ENCODE assay signal across 17 cellular contexts in genomic region chr12:78406213-78406612, GRCh38.
DNase-seq lines count a peak whose midpoint lies in the region; ATAC-seq, FAIRE-seq and TF ChIP-seq lines count a peak whose summit lies in the region.
"Had no signal": no experiment of that assay in that cellular context is flagged by ENCODE, and none has a peak within 500 bp of the region (broad histone marks: within the 10 kb centered on the region; RNA-seq: fewer than 3 reads in every experiment).

No MANE protein-coding gene starts in this region.

- H3K4me1 ChIP-seq in OCI-LY7 (ENCODE audit: insufficient read depth, low read length, poor library complexity, severe bottlenecking) = peaks cover 29% of the 10 kb centered on the region
- peaks cover 2 to 18% (median 4%) of the 10 kb centered on the region in 4 experiments; a peak in 5 of 7 replicates for H3K4me1 ChIP-seq in H1 (replicated peaks in 1 of 4; ENCODE audit: control insufficient read depth in 3 of 4, insufficient read depth in 4 of 4, low read length in 3 of 4)
- H3K4me1 ChIP-seq: Peyer's patch had no signal

- no peak for TF ChIP-seq RAD21 in H1 (IDR thresholded peaks at IDR 0.05 in 1 of 2, conservative IDR thresholded peaks at IDR 0.05 in 1 of 2; ENCODE audit: low read depth in 2 of 2, low read length in 2 of 2)

- no peak overlapping the region for H3K23ac ChIP-seq in H1 (ENCODE audit: insufficient read length)

- no peak overlapping the region for H3K4me3 ChIP-seq in GM12865 (ENCODE audit: low read depth, low read length)
- peak overlapping the region; percentile 57 for H3K4me3 ChIP-seq in OCI-LY7 (ENCODE audit: low read depth, low read length, poor library complexity, severe bottlenecking)
- no peak overlapping the region for H3K4me3 ChIP-seq in H1 (ENCODE audit: extremely low read depth in 1 of 4, insufficient read depth in 2 of 4, low read depth in 3 of 4, low read length in 4 of 4)
- H3K4me3 ChIP-seq: K562, Peyer's patch had no signal

- no peaks in the 10 kb centered on the region for H3K9me3 ChIP-seq in OCI-LY7 (ENCODE audit: low read length)
- H3K9me3 ChIP-seq in H1 (ENCODE audit: insufficient read depth in 2 of 2, low read depth in 1 of 2, low read length in 1 of 2) = no peaks in the 10 kb centered on the region
- H3K9me3 ChIP-seq: Peyer's patch had no signal

- no peak for TF ChIP-seq POLR2A in H1 (IDR thresholded peaks at IDR 0.05; ENCODE audit: control extremely low read depth in 1 of 2, low read depth in 2 of 2, low read length in 2 of 2)

- H2BK12ac ChIP-seq in H1 (ENCODE audit: low read depth, low read length) = no peak overlapping the region

- no peak for TF ChIP-seq EP300 in H1 (IDR thresholded peaks at IDR 0.05; ENCODE audit: borderline replicate concordance in 1 of 2, low read depth in 2 of 2, low read length in 2 of 2)

- H2AFZ ChIP-seq in OCI-LY7 (ENCODE audit: low read length) = peak overlapping the region; percentile 98
- H2AFZ ChIP-seq in H1 (ENCODE audit: low read length) = no peak overlapping the region

- no peaks in the 10 kb centered on the region for H3K27me3 ChIP-seq in H1 (replicated peaks in 1 of 4; ENCODE audit: control insufficient read depth in 3 of 4, extremely low read depth in 1 of 4, insufficient read depth in 3 of 4, low read length in 3 of 4)
- H3K27me3 ChIP-seq: Peyer's patch had no signal

- H3K27ac Mint-ChIP-seq in activated T-cell treated with anti-CD3 and anti-CD28 coated beads, Interleukin-2, amount 50 U/mL, for 24 hours = no peak overlapping the region
- H3K27ac Mint-ChIP-seq: B cell; CD4-positive, alpha-beta T cell had no signal

- H3K9ac ChIP-seq in H1 (replicated peaks in 1 of 4; ENCODE audit: extremely low read depth in 1 of 4, low read depth in 3 of 4, low read length in 3 of 4) = no peak overlapping the region

- no peak overlapping the region for H2BK120ac ChIP-seq in H1 (replicated peaks; ENCODE audit: low read depth, low read length)

- peak overlapping the region; percentile 76 for H3K4me2 ChIP-seq in OCI-LY7 (ENCODE audit: low read length)
- no peak overlapping the region for H3K4me2 ChIP-seq in H1 (ENCODE audit: insufficient read depth in 1 of 2, low read depth in 2 of 2, low read length in 2 of 2)

- no peak overlapping the region for H2BK5ac ChIP-seq in H1 (ENCODE audit: low read depth, low read length)

- CTCF ChIA-PET in OCI-LY7 (lab: Charles Lee; ENCODE audit: unreplicated experiment) (interaction anchor here (1.2 kb wide), 1 partner anchor 15 kb away, joined by 6 read pairs; no protein-coding TSS in a partner anchor), H1 (lab: Charles Lee; ENCODE audit: partially characterized antibody) (interaction anchor here (0.6 to 1.8 kb wide), 4 partner anchors 10 to 520 kb away, joined by 3 to 6 read pairs (median 4); no protein-coding TSS in a partner anchor)

- H3K56ac ChIP-seq in H1 (replicated peaks; ENCODE audit: insufficient read length, low read depth, low read length) = no peak overlapping the region

- TF ChIP-seq CTCF in GM12865 (IDR thresholded peaks at IDR 0.05; ENCODE audit: insufficient read depth, low read depth, low read length, missing control alignments) (no peak), OCI-LY7 (conservative IDR thresholded peaks at IDR 0.05; ENCODE audit: low read length) (no peak), H1 (IDR thresholded peaks at IDR 0.05; ENCODE audit: control extremely low read depth in 1 of 3, insufficient read depth in 1 of 3, low read depth in 1 of 3, low read length in 3 of 3) (no peak)

- DNase-seq in GM12865 (ENCODE audit: low read depth) (peak; percentile 1), OCI-LY7 (ENCODE audit: low spot score) (no peak), H1 (ENCODE audit: low read depth in 1 of 2, low spot score in 2 of 2) (no peak), UCSD-AML1 (lab: John Stamatoyannopoulos, UW; ENCODE audit: unreplicated experiment) (no peak), head of caudate nucleus (no peak)
- no peak for DNase-seq in activated T-cell treated with anti-CD3 and anti-CD28 coated beads, Interleukin-2, amount 50 U/mL, for 24 hours
- DNase-seq in stimulated activated CD4-positive, alpha-beta T cell treated with anti-CD3 and anti-CD28 coated beads, Interleukin-2, amount 100 ng/mL, for 48 hours = no peak
- DNase-seq: Calu3; CD4-positive, alpha-beta T cell; GF-D8; Peyer's patch; Right ventricle myocardium superior had no signal

- H4K20me1 ChIP-seq in OCI-LY7 (ENCODE audit: insufficient read depth, low read length) (no peaks in the 10 kb centered on the region), H1 (replicated peaks in 1 of 2; ENCODE audit: control insufficient read depth in 1 of 2, insufficient read depth in 2 of 2, low read length in 2 of 2) (no peaks in the 10 kb centered on the region)

- H3K4me3 Mint-ChIP-seq in activated T-cell treated with anti-CD3 and anti-CD28 coated beads, Interleukin-2, amount 50 U/mL, for 24 hours = no peak overlapping the region
- H3K4me3 Mint-ChIP-seq: B cell; CD4-positive, alpha-beta T cell had no signal

- no peaks in the 10 kb centered on the region for H3K79me2 ChIP-seq in OCI-LY7 (ENCODE audit: insufficient read depth, low read depth, low read length)
- H3K79me2 ChIP-seq in H1 (ENCODE audit: control insufficient read depth in 1 of 2, insufficient read depth in 2 of 2, low read length in 2 of 2) = no peaks in the 10 kb centered on the region

- H3K27me3 Mint-ChIP-seq in activated T-cell treated with anti-CD3 and anti-CD28 coated beads, Interleukin-2, amount 50 U/mL, for 24 hours = no peaks in the 10 kb centered on the region
- H3K27me3 Mint-ChIP-seq: B cell; CD4-positive, alpha-beta T cell had no signal

- H3K18ac ChIP-seq in H1 (ENCODE audit: extremely low read depth, low read length) = no peak overlapping the region

- no TSS peak for BruUV-seq in OCI-LY7 (replicated peaks; lab: Mats Ljungman, UMichigan)

- H3K27ac ChIP-seq in OCI-LY7 (ENCODE audit: low read depth, low read length, poor library complexity, severe bottlenecking) (no peak overlapping the region), H1 (ENCODE audit: low read depth, low read length) (no peak overlapping the region)
- H3K27ac ChIP-seq: Peyer's patch had no signal

- no peak overlapping the region for H3K4ac ChIP-seq in H1 (replicated peaks; ENCODE audit: insufficient read length, low read depth, low read length)

- H4K5ac ChIP-seq in H1 (ENCODE audit: insufficient read length, low read depth, low read length) = no peak overlapping the region

- H4K91ac ChIP-seq in H1 (replicated peaks; ENCODE audit: insufficient read length, low read length) = no peak overlapping the region

- H3K14ac ChIP-seq in H1 (ENCODE audit: insufficient read length) = no peak overlapping the region

- H3K9me2 ChIP-seq in OCI-LY7 (ENCODE audit: insufficient read depth, low read length) = no peaks in the 10 kb centered on the region

- H3K4me1 Mint-ChIP-seq in activated T-cell treated with anti-CD3 and anti-CD28 coated beads, Interleukin-2, amount 50 U/mL, for 24 hours (ENCODE audit: low read depth) = no peaks in the 10 kb centered on the region
- H3K4me1 Mint-ChIP-seq: B cell had no signal

- FAIRE-seq in H1 (lab: Jason Lieb, UNC) = peak; percentile 39
- FAIRE-seq: HTR-8/SVneo, K562 had no signal

- intact Hi-C loops in OCI-LY7 (cut with micrococcal nuclease; ENCODE audit: unreplicated experiment) = no loop called here
- intact Hi-C loops in head of caudate nucleus (cut with DNase I) = no loop called here

- no peaks in the 10 kb centered on the region for H3K23me2 ChIP-seq in H1 (ENCODE audit: low read depth, low read length)

- H3K36me3 Mint-ChIP-seq in activated T-cell treated with anti-CD3 and anti-CD28 coated beads, Interleukin-2, amount 50 U/mL, for 24 hours (ENCODE audit: low read depth) = no peaks in the 10 kb centered on the region

- 86% methylated on average over 2 of the region's 2 CpGs; no CpG with 5 or more reads in 1 of the 2 experiments for WGBS in H1 (ENCODE audit: extremely low coverage in 1 of 2, insufficient coverage in 1 of 2, insufficient read length in 1 of 2, insufficient replicate concordance in 2 of 2, low coverage in 1 of 2, low lambda C conversion rate in 2 of 2, missing lambda C conversion rate in 1 of 2), 2 experiments

- H2BK15ac ChIP-seq in H1 (ENCODE audit: low read length) = no peak overlapping the region

- H3K79me1 ChIP-seq in H1 (ENCODE audit: low read depth, low read length) = no peaks in the 10 kb centered on the region

- no peak overlapping the region for H2BK20ac ChIP-seq in H1 (ENCODE audit: low read length)

- peaks cover 2% of the 10 kb centered on the region for H3K9me3 Mint-ChIP-seq in activated T-cell treated with anti-CD3 and anti-CD28 coated beads, Interleukin-2, amount 50 U/mL, for 24 hours

- H3K36me3 ChIP-seq in OCI-LY7 (ENCODE audit: insufficient read depth, low read length) = no peaks in the 10 kb centered on the region
- no peaks in the 10 kb centered on the region for H3K36me3 ChIP-seq in H1 (ENCODE audit: control insufficient read depth in 2 of 4, insufficient read depth in 4 of 4, low read length in 3 of 4)
- H3K36me3 ChIP-seq: Peyer's patch had no signal

- POLR2A ChIA-PET in OCI-LY7 (lab: Charles Lee) (interaction anchor here (0.7 to 1.7 kb wide), 3 partner anchors 11 to 51 kb away, joined by 3 to 5 read pairs (median 3); no protein-coding TSS in a partner anchor), H1 (lab: Charles Lee; ENCODE audit: partially characterized antibody) (no interaction called here)

- peak; percentile 8 for ATAC-seq in HG02571 (IDR thresholded peaks at IDR 0.05; ENCODE audit: unreplicated experiment)
- ATAC-seq: HCT116, K562 had no signal

- H2AK5ac ChIP-seq in H1 (ENCODE audit: low read depth, low read length) = no peak overlapping the region

- H4K8ac ChIP-seq in H1 (ENCODE audit: extremely low read depth, insufficient read depth, low read length) = no peak overlapping the region
